In genomic region chr11:110711776-110712642, GRCh38 we compare ENCODE assay signal across 8 cellular contexts. TPM values are rescaled to one million over a fixed set of nuclear protein-coding genes. Genes with fewer than 3 reads are reported as not detected.
A peak's percentile ranks its signal among the peaks of the same experiment; 100 is the strongest.
DNase-seq lines count a peak whose midpoint lies in the region; ATAC-seq, FAIRE-seq and TF ChIP-seq lines count a peak whose summit lies in the region.

TSS of gene ARHGAP20 (minus strand) at chr11:110712437. CDS start at chr11:110712231, 206 bp downstream.

- no peaks in the 10 kb centered on the region for H3K36me3 Mint-ChIP-seq in activated T-helper 17 cell treated with anti-CD3 and anti-CD28 coated beads, Interleukin-2, amount 50 U/mL, for 72 hours (ENCODE audit: low read depth)
- no peaks in the 10 kb centered on the region for H3K36me3 Mint-ChIP-seq in neural progenitor cell

- peaks cover 57% of the 10 kb centered on the region for H3K27me3 Mint-ChIP-seq in activated T-helper 17 cell treated with anti-CD3 and anti-CD28 coated beads, Interleukin-2, amount 50 U/mL, for 72 hours
- peaks cover 40% of the 10 kb centered on the region for H3K27me3 Mint-ChIP-seq in neural progenitor cell (ENCODE audit: insufficient read depth, low read depth)

- H3K4me3 Mint-ChIP-seq in activated T-helper 17 cell treated with anti-CD3 and anti-CD28 coated beads, Interleukin-2, amount 50 U/mL, for 72 hours, result peak within 1 kb of the TSS; percentile 26
- peak within 1 kb of the TSS; percentile 87 for H3K4me3 Mint-ChIP-seq in neural progenitor cell

- H3K27me3 ChIP-seq in BJ (ENCODE audit: control insufficient read depth, insufficient read depth, low read length), result no peaks in the 10 kb centered on the region
- peaks cover 100% of the 10 kb centered on the region for H3K27me3 ChIP-seq in neural progenitor cell

- no peaks in the 10 kb centered on the region for H3K4me1 ChIP-seq in neural progenitor cell

- H3K79me2 ChIP-seq in neural progenitor cell (ENCODE audit: low read depth), result no peaks in the 10 kb centered on the region

- peak within 1 kb of the TSS; percentile 87 for H2AFZ ChIP-seq in neural progenitor cell (replicated peaks)

- DNase-seq in BJ (ENCODE audit: low read depth), result no peak
- peak; percentile 61 for DNase-seq in GM19239 (ENCODE audit: insufficient read length, low spot score)
- DNase-seq in NCI-H69 (lab: John Stamatoyannopoulos, UW), result peak; percentile 97
- DNase-seq in glomerular visceral epithelial cell (ENCODE audit: extremely low spot score), result peak; percentile 7
- peak; percentile 89 for DNase-seq in neural progenitor cell (ENCODE audit: low spot score)
- peak; percentile 75 for DNase-seq in ureter (ENCODE audit: low spot score)

- H3K9ac ChIP-seq in neural progenitor cell, result no peak within 1 kb of the TSS

- no peaks in the 10 kb centered on the region for H3K9me3 Mint-ChIP-seq in activated T-helper 17 cell treated with anti-CD3 and anti-CD28 coated beads, Interleukin-2, amount 50 U/mL, for 72 hours
- no peaks in the 10 kb centered on the region for H3K9me3 Mint-ChIP-seq in neural progenitor cell

- no peak for FAIRE-seq in GM19239 (lab: Jason Lieb, UNC)

- no peak within 1 kb of the TSS for H3K27ac Mint-ChIP-seq in activated T-helper 17 cell treated with anti-CD3 and anti-CD28 coated beads, Interleukin-2, amount 50 U/mL, for 72 hours
- no peak within 1 kb of the TSS for H3K27ac Mint-ChIP-seq in neural progenitor cell

- ATAC-seq in HG03196 (IDR thresholded peaks at IDR 0.05; ENCODE audit: unreplicated experiment), result peak; percentile 67
- peak; percentile 76 for ATAC-seq in activated T-helper 17 cell treated with anti-CD3 and anti-CD28 coated beads, Interleukin-2, amount 50 U/mL, for 72 hours (replicated peaks)

- H4K20me1 ChIP-seq in neural progenitor cell (ENCODE audit: low read depth), result peaks cover 14% of the 10 kb centered on the region

- POLR2A ChIA-PET in BJ (lab: Charles Lee), result interaction anchor here (0.7 kb wide), 1 partner anchor 19 kb away, joined by 5 read pairs; no protein-coding TSS in a partner anchor

- H3F3A ChIP-seq in neural progenitor cell (ENCODE audit: low read depth), result peaks cover 8% of the 10 kb centered on the region

- H3K27ac ChIP-seq in neural progenitor cell, result no peak within 1 kb of the TSS

- H3K36me3 ChIP-seq in BJ (ENCODE audit: control insufficient read depth, insufficient read depth, low read length), result no peaks in the 10 kb centered on the region
- H3K36me3 ChIP-seq in neural progenitor cell, result no peaks in the 10 kb centered on the region

- no peaks in the 10 kb centered on the region for H3K4me1 Mint-ChIP-seq in activated T-helper 17 cell treated with anti-CD3 and anti-CD28 coated beads, Interleukin-2, amount 50 U/mL, for 72 hours
- peaks cover 9% of the 10 kb centered on the region for H3K4me1 Mint-ChIP-seq in neural progenitor cell

- TF ChIP-seq CTCF in BJ (IDR thresholded peaks at IDR 0.05; ENCODE audit: insufficient read depth, low read depth, low read length) (no peak), neural progenitor cell (IDR thresholded peaks at IDR 0.05) (no peak)

- peak within 1 kb of the TSS; percentile 85 for H3K4me2 ChIP-seq in neural progenitor cell

- H3K9me3 ChIP-seq in neural progenitor cell (ENCODE audit: low read depth), result no peaks in the 10 kb centered on the region

- CTCF ChIA-PET in BJ (lab: Yijun Ruan, JAX), result interaction anchor here (0.9 to 1.1 kb wide), 2 partner anchors 354 to 518 kb away, joined by 3 to 4 read pairs; no protein-coding TSS in a partner anchor

- peak within 1 kb of the TSS; percentile 72 for H3K4me3 ChIP-seq in BJ (ENCODE audit: low read depth, low read length)
- H3K4me3 ChIP-seq in neural progenitor cell, result peak within 1 kb of the TSS; percentile 65

RNA-seq across cellular contexts. Expression of gene ARHGAP20, which starts in this region (rescaled TPM):
- polyA plus RNA-seq in BJ (2011; rRNA removed), result 2.5 TPM in 2 replicates
- polyA minus RNA-seq in BJ (2011; rRNA and poly(A)+ RNA removed), result 3.7 and 4.3 TPM in 2 replicates
- not detected for total RNA-seq in activated T-helper 17 cell treated with anti-CD3 and anti-CD28 coated beads, Interleukin-2, amount 50 U/mL, for 72 hours
- total RNA-seq in neural progenitor cell (ENCODE audit: low replicate concordance) (not detected in 2 replicates), ureter (6.5 TPM)

Comparison
In these comparisons a context has a peak if more than half of its experiments do, and no peak if none do; other contexts are left out.
1. Peak in ATAC-seq in activated T-helper 17 cell treated with anti-CD3 and anti-CD28 coated beads, Interleukin-2, amount 50 U/mL, for 72 hours; RNA of the gene not detected or under 1 TPM.
2. Peak in DNase-seq, H3K4me3 ChIP-seq and H3K4me2 ChIP-seq in neural progenitor cell; RNA of the gene not detected or under 1 TPM.